Comparison of ENCODE assay signal across 1 cellular context in genomic region chr2:239714116-239714515, GRCh38.
TF ChIP-seq lines count a peak whose summit lies in the region.

No MANE protein-coding gene starts in this region.

TF ChIP-seq in HepG2, 621 proteins besides CTCF, POLR2A, EP300 and RAD21 (continued from another document):
- TF ChIP-seq REST (IDR thresholded peaks at IDR 0.05; ENCODE audit: borderline replicate concordance in 1 of 2, low read depth in 1 of 2, low read length in 2 of 2) (no peak), PRDM10 (CRISPR knock-in tag; IDR thresholded peaks at IDR 0.05; ENCODE audit: low read depth) (no peak), ZFP36L2 (CRISPR knock-in tag; IDR thresholded peaks at IDR 0.05) (no peak), ZFP91 (CRISPR knock-in tag; IDR thresholded peaks at IDR 0.05; ENCODE audit: borderline replicate concordance) (no peak), ZNF441 (CRISPR knock-in tag; IDR thresholded peaks at IDR 0.05; ENCODE audit: borderline replicate concordance) (no peak), KIAA2018 (CRISPR knock-in tag; IDR thresholded peaks at IDR 0.05; ENCODE audit: borderline replicate concordance) (no peak), KAT2B (IDR thresholded peaks at IDR 0.05; ENCODE audit: borderline replicate concordance, low read depth, low read length) (no peak)
